Comparison of ENCODE assay signal across 1 cellular context in the genomic region with DNA sequence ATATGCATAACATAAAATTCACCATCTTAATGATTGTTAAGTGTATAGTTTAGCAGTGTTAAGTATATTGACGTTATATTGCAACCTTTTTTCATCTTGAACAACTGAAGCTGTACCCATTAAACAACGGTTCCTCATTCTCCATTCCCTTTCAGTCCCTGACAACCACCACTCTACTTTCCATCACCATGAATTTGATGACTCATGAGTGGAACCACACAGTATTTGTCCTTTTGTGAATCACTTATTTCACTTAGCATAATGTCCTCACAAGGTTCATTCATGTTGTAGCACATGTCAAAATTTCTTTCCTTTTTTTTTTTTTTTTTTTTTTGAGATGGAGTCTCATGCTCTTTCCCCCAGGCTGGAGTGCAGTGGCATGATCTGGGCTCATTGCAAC.
TF ChIP-seq lines count a peak whose summit lies in the region.

No MANE protein-coding gene starts in this region.

TF ChIP-seq in SK-N-SH treated with all-trans-retinoic acid at 6 μM for 48 hours, 23 proteins besides CTCF, POLR2A, EP300 and RAD21 (continued from another document):
- TF ChIP-seq, protein P1, sequence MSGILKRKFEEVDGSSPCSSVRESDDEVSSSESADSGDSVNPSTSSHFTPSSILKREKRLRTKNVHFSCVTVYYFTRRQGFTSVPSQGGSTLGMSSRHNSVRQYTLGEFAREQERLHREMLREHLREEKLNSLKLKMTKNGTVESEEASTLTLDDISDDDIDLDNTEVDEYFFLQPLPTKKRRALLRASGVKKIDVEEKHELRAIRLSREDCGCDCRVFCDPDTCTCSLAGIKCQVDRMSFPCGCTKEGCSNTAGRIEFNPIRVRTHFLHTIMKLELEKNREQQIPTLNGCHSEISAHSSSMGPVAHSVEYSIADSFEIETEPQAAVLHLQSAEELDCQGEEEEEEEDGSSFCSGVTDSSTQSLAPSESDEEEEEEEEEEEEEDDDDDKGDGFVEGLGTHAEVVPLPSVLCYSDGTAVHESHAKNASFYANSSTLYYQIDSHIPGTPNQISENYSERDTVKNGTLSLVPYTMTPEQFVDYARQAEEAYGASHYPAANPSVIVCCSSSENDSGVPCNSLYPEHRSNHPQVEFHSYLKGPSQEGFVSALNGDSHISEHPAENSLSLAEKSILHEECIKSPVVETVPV (CRISPR knock-in tag; IDR thresholded peaks at IDR 0.05): no peak
- TF ChIP-seq ZNF70 (CRISPR knock-in tag; IDR thresholded peaks at IDR 0.05) (no peak), ZC3H10 (CRISPR knock-in tag; IDR thresholded peaks at IDR 0.05) (no peak), GLIS3 (CRISPR knock-in tag; IDR thresholded peaks at IDR 0.05) (no peak), ZNF8 (CRISPR knock-in tag; IDR thresholded peaks at IDR 0.05) (no peak), ESRRG (CRISPR knock-in tag; IDR thresholded peaks at IDR 0.05) (no peak), TCF4 (CRISPR knock-in tag; IDR thresholded peaks at IDR 0.05; ENCODE audit: borderline replicate concordance) (no peak), BACH2 (CRISPR knock-in tag; IDR thresholded peaks at IDR 0.05; ENCODE audit: borderline replicate concordance) (no peak)
TF ChIP-seq in SK-N-SH treated with all-trans-retinoic acid at 6 μM for 48 hours: peak in this region for 0.
